ENCODE assay signal across 5 cellular contexts in genomic region chr15:28723986-28724385, GRCh38. TPM values are rescaled to one million over a fixed set of nuclear protein-coding genes. Genes with fewer than 3 reads are reported as not detected.
"Had no signal": no experiment of that assay in that cellular context is flagged by ENCODE, and none has a peak within 500 bp of the region (broad histone marks: within the 10 kb centered on the region; RNA-seq: fewer than 3 reads in every experiment).

No MANE protein-coding gene starts in this region.

RNA-seq across cellular contexts. Expression of gene GOLGA8M, which starts 11.8 kb away (rescaled TPM):
- total RNA-seq: HT-29, M059J, OCI-LY7, SK-MEL-5 had no signal
- polyA plus RNA-seq: SK-N-SH had no signal
